In genomic region chr4:173318648-173319211, GRCh38 we compare ENCODE assay signal across 8 cellular contexts. TPM values are rescaled to one million over a fixed set of nuclear protein-coding genes. Genes with fewer than 3 reads are reported as not detected.
DNase-seq lines count a peak whose midpoint lies in the region; ATAC-seq, FAIRE-seq and TF ChIP-seq lines count a peak whose summit lies in the region.

No MANE protein-coding gene starts in this region.

- H3K9ac ChIP-seq in MM.1S (ENCODE audit: low read length), result no peak overlapping the region

- no peaks in the 10 kb centered on the region for H3K9me2 ChIP-seq in MM.1S (replicated peaks; ENCODE audit: insufficient read depth, low read length)

- FAIRE-seq in islet of Langerhans (lab: Jason Lieb, UNC), result peak; percentile 98

- in situ Hi-C loops in astrocyte of the spinal cord (cut with HindIII; ENCODE audit: low sequenced_read_pairs), result no loop called here

- H4K20me1 ChIP-seq in MM.1S (ENCODE audit: insufficient read depth, low read length), result no peaks in the 10 kb centered on the region

- H3K27ac ChIP-seq in MM.1S (ENCODE audit: low read length), result no peak overlapping the region

- no peaks in the 10 kb centered on the region for H3K79me2 ChIP-seq in MM.1S (ENCODE audit: low read length)

- no peak overlapping the region for H3K4me3 ChIP-seq in MM.1S (ENCODE audit: low read length)
- H3K4me3 ChIP-seq in astrocyte of the spinal cord (ENCODE audit: low read depth, low read length), result no peak overlapping the region

- H3K4me3 Mint-ChIP-seq in stimulated activated naive CD8-positive, alpha-beta T cell treated with anti-CD3 and anti-CD28 coated beads, Interleukin-15, amount 100 ng/mL, for 72 hours, result no peak overlapping the region

- peak overlapping the region; percentile 24 for H3K4me2 ChIP-seq in MM.1S (ENCODE audit: low read depth, low read length)

- no peak overlapping the region for H3K27ac Mint-ChIP-seq in stimulated activated naive CD8-positive, alpha-beta T cell treated with anti-CD3 and anti-CD28 coated beads, Interleukin-15, amount 100 ng/mL, for 72 hours

- TF ChIP-seq CTCF in MM.1S (IDR thresholded peaks at IDR 0.05; ENCODE audit: low read length) (peak; percentile 13; the same call in 1 of the 2 replicates), astrocyte of the spinal cord (IDR thresholded peaks at IDR 0.05; ENCODE audit: low read depth, low read length) (peak; percentile 16)

- no peaks in the 10 kb centered on the region for H3K27me3 ChIP-seq in MM.1S (replicated peaks; ENCODE audit: insufficient read depth, low read length)

- no peak for DNase-seq in stimulated activated naive CD8-positive, alpha-beta T cell treated with anti-CD3 and anti-CD28 coated beads, Interleukin-15, Interleukin-2, amounts not matched to agents 100 U/mL and 50 U/mL, for 24 hours
- no peak for DNase-seq in stimulated activated naive CD8-positive, alpha-beta T cell treated with anti-CD3 and anti-CD28 coated beads, Interleukin-15, amount 100 ng/mL, for 72 hours
- DNase-seq in MM.1S, result peak; percentile 51
- peak; percentile 74 for DNase-seq in astrocyte of the spinal cord (ENCODE audit: low read depth, low spot score)
- no peak for DNase-seq in stimulated activated CD4-positive, alpha-beta T cell treated with anti-CD3 and anti-CD28 coated beads, Interleukin-12 subunit alpha, Interleukin-12 subunit beta, amount 100 ng/mL, for 4 hours
- DNase-seq in D341Med (ENCODE audit: low spot score), result no peak
- DNase-seq in SK-N-DZ (ENCODE audit: low spot score), result no peak

- peak; percentile 70 for ATAC-seq in stimulated activated naive CD8-positive, alpha-beta T cell treated with anti-CD3 and anti-CD28 coated beads, Interleukin-15, Interleukin-2, amounts not matched to agents 100 U/mL and 50 U/mL, for 24 hours
- ATAC-seq in stimulated activated naive CD8-positive, alpha-beta T cell treated with anti-CD3 and anti-CD28 coated beads, Interleukin-15, amount 100 ng/mL, for 72 hours, result no peak

- H3K36me3 ChIP-seq in MM.1S (replicated peaks; ENCODE audit: insufficient read depth, low read length), result no peaks in the 10 kb centered on the region

- no peaks in the 10 kb centered on the region for H3K27me3 Mint-ChIP-seq in stimulated activated naive CD8-positive, alpha-beta T cell treated with anti-CD3 and anti-CD28 coated beads, Interleukin-15, amount 100 ng/mL, for 72 hours

- H2AFZ ChIP-seq in MM.1S (ENCODE audit: low read length), result no peak overlapping the region

- no peaks in the 10 kb centered on the region for H3K9me3 Mint-ChIP-seq in stimulated activated naive CD8-positive, alpha-beta T cell treated with anti-CD3 and anti-CD28 coated beads, Interleukin-15, amount 100 ng/mL, for 72 hours

- H3K4me1 ChIP-seq in MM.1S (ENCODE audit: low read length), result peaks cover 17% of the 10 kb centered on the region

- no peaks in the 10 kb centered on the region for H3K9me3 ChIP-seq in MM.1S (replicated peaks; ENCODE audit: insufficient read depth, low read length)

- no peaks in the 10 kb centered on the region for H3K4me1 Mint-ChIP-seq in stimulated activated naive CD8-positive, alpha-beta T cell treated with anti-CD3 and anti-CD28 coated beads, Interleukin-15, amount 100 ng/mL, for 72 hours

- peaks cover 3% of the 10 kb centered on the region; the same call in 1 of the 2 replicates for H3F3A ChIP-seq in MM.1S (ENCODE audit: insufficient read depth, low read length)

RNA-seq across cellular contexts. Expression of gene HMGB2, which starts 15.4 kb away (rescaled TPM):
- polyA plus RNA-seq in SK-N-DZ (2014; cell fraction: cytosol; rRNA removed), result 493 and 516 TPM in 2 replicates
- 309 and 379 TPM in 2 replicates for polyA plus RNA-seq in SK-N-DZ (2014; cell fraction: nucleus; rRNA removed)

RNA-seq across cellular contexts. Expression of gene SAP30, which starts 52.0 kb away (rescaled TPM):
- polyA plus RNA-seq in SK-N-DZ (2014; cell fraction: cytosol; rRNA removed), result 60.1 and 80.2 TPM in 2 replicates
- polyA plus RNA-seq in SK-N-DZ (2014; cell fraction: nucleus; rRNA removed), result 40.6 and 65.7 TPM in 2 replicates

Comparison
In these comparisons a context has a peak if more than half of its experiments do, and no peak if none do; other contexts are left out.
1. DNase-seq: peak in MM.1S (single experiment) and astrocyte of the spinal cord (single experiment); none in stimulated activated naive CD8-positive, alpha-beta T cell treated with anti-CD3 and anti-CD28 coated beads, Interleukin-15, Interleukin-2, amounts not matched to agents 100 U/mL and 50 U/mL, for 24 hours (single experiment), stimulated activated naive CD8-positive, alpha-beta T cell treated with anti-CD3 and anti-CD28 coated beads, Interleukin-15, amount 100 ng/mL, for 72 hours (0 of 2), stimulated activated CD4-positive, alpha-beta T cell treated with anti-CD3 and anti-CD28 coated beads, Interleukin-12 subunit alpha, Interleukin-12 subunit beta, amount 100 ng/mL, for 4 hours (single experiment), D341Med (single experiment) and SK-N-DZ (single experiment).